25 cellular contexts compared by ENCODE assay signal in the genomic region with DNA sequence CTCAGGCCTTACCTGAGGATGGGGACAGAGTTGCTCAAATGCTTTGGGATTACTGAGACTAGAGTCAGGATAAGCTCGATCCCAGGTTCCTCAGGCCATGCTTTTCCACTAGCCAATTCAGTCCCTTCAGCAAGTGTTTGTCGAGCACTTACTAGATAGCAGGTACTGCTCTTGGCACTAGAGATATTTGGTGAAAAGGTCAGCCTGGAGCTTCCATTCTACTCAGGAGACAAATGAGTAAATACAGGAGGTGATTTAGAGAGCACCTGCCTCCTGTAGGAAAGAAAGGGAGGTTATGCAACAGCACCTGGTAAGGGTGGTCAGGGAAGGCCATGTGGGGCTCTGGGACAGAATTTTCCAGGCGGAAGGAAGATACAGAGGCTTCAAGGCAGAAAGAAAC.
"Had no signal": no experiment of that assay in that cellular context is flagged by ENCODE, and none has a peak within 500 bp of the region (broad histone marks: within the 10 kb centered on the region; RNA-seq: fewer than 3 reads in every experiment).

No MANE protein-coding gene starts in this region.

- H3K27ac ChIP-seq: ascending aorta, breast epithelium, cardiac muscle cell, colonic mucosa, epithelial cell of prostate, heart left ventricle, WERI-Rb-1 had no signal

- H3K4me3 ChIP-seq: ascending aorta, breast epithelium, cardiac muscle cell, colonic mucosa, heart left ventricle had no signal

- H3K36me3 ChIP-seq: ascending aorta, breast epithelium, cardiac muscle cell, colonic mucosa, heart left ventricle, WERI-Rb-1 had no signal

- H3K9me3 ChIP-seq: ascending aorta, breast epithelium, colonic mucosa had no signal

- H3K4me1 ChIP-seq: ascending aorta, breast epithelium, colonic mucosa, heart left ventricle had no signal

- H3K27me3 ChIP-seq: ascending aorta, breast epithelium, cardiac muscle cell, colonic mucosa, heart left ventricle had no signal

- DNase-seq: activated B cell treated with CpG ODN at 0.5 μM for 24 hours; activated CD4-positive, alpha-beta T cell treated with anti-CD3 and anti-CD28 coated beads for 48 hours; activated CD4-positive, alpha-beta T cell treated with anti-CD3 and anti-CD28 coated beads, Interleukin-2, amount 50 U/mL, for 1 hour; activated CD4-positive, alpha-beta T cell treated with anti-CD3 and anti-CD28 coated beads, Interleukin-2, amount 50 U/mL, for 48 hours; activated CD8-positive, alpha-beta memory T cell treated with anti-CD3 and anti-CD28 coated beads for 24 hours; activated CD8-positive, alpha-beta T cell treated with anti-CD3 and anti-CD28 coated beads for 36 hours; activated gamma-delta T cell; activated naive CD4-positive, alpha-beta T cell; activated naive CD4-positive, alpha-beta T cell treated with anti-CD3 and anti-CD28 coated beads, Interleukin-2, amount 10 ng/mL, durations not matched to agents 7 days and 5 days; activated naive CD8-positive, alpha-beta T cell treated with anti-CD3 and anti-CD28 coated beads, Interleukin-2, amount 10 ng/mL, durations not matched to agents 7 days and 5 days; activated T-cell treated with anti-CD3 and anti-CD28 coated beads, Interleukin-2, amount 50 U/mL, for 48 hours; central memory CD4-positive, alpha-beta T cell; cerebellar nuclear complex; colonic mucosa; effector CD8-positive, alpha-beta T cell; foreskin fibroblast; glutamatergic neuron; heart left ventricle; T-helper 17 cell; T1000; WERI-Rb-1 had no signal
